Comparison of ENCODE assay signal across 9 cellular contexts in genomic region chr16:84672276-84673202, GRCh38. TPM values are rescaled to one million over a fixed set of nuclear protein-coding genes. Genes with fewer than 3 reads are reported as not detected.
DNase-seq lines count a peak whose midpoint lies in the region; ATAC-seq and TF ChIP-seq lines count a peak whose summit lies in the region.
"Had no signal": no experiment of that assay in that cellular context is flagged by ENCODE, and none has a peak within 500 bp of the region (broad histone marks: within the 10 kb centered on the region; RNA-seq: fewer than 3 reads in every experiment).

No MANE protein-coding gene starts in this region.

- TF ChIP-seq POLR2A in esophagus muscularis mucosa (IDR thresholded peaks at IDR 0.05; ENCODE audit: low read depth): no peak

- H3K27ac ChIP-seq in esophagus muscularis mucosa (replicated peaks in 1 of 4): no peak overlapping the region

- peaks cover 0 to 8% (median 7%) of the 10 kb centered on the region in 4 donors for H3K36me3 ChIP-seq in esophagus muscularis mucosa

- no peaks in the 10 kb centered on the region for H3K27me3 Mint-ChIP-seq in natural killer cell (ENCODE audit: low read depth in 2 of 2)

- H3K4me1 Mint-ChIP-seq in natural killer cell: no peaks in the 10 kb centered on the region

- H3K4me3 ChIP-seq in esophagus muscularis mucosa: no peak overlapping the region

- 56% methylated on average over 26 of the region's 26 CpGs for WGBS in esophagus muscularis mucosa

- ATAC-seq in HG03135 (IDR thresholded peaks at IDR 0.05; ENCODE audit: unreplicated experiment) (peak; percentile 57), natural killer cell (peak; percentile 91 to 99 (median 99)), GM18520 (IDR thresholded peaks at IDR 0.05; ENCODE audit: unreplicated experiment) (no peak)

- no peaks in the 10 kb centered on the region for H3K36me3 Mint-ChIP-seq in natural killer cell

- intact Hi-C loops in esophagus muscularis mucosa (cut with DNase I): loop anchor here (1.0 kb wide), 1 partner anchor 54 kb away; no protein-coding TSS in a partner anchor
- intact Hi-C loops in natural killer cell (cut with micrococcal nuclease): loop anchor here (1.0 kb wide), 1 partner anchor 54 kb away; no protein-coding TSS in a partner anchor

- no peak for TF ChIP-seq EP300 in esophagus muscularis mucosa (IDR thresholded peaks at IDR 0.05)

- no peak overlapping the region for H3K4me3 Mint-ChIP-seq in natural killer cell
- H3K4me3 Mint-ChIP-seq: dendritic cell treated with granulocyte-macrophage colony-stimulating factor and Interleukin-4, amounts not matched to agents 40 ng/mL and 50 ng/mL, for 4 days had no signal

- no peaks in the 10 kb centered on the region for H3K9me3 Mint-ChIP-seq in natural killer cell
- H3K9me3 Mint-ChIP-seq: dendritic cell treated with granulocyte-macrophage colony-stimulating factor and Interleukin-4, amounts not matched to agents 40 ng/mL and 50 ng/mL, for 4 days had no signal

- TF ChIP-seq CTCF in esophagus muscularis mucosa (IDR thresholded peaks at IDR 0.05) (peak; percentile 87 to 94 (median 92)), natural killer cell (IDR thresholded peaks at IDR 0.05) (peak; percentile 91)

- DNase-seq in Daoy (ENCODE audit: low read depth) (peak; percentile 68), OCI-M2 (lab: John Stamatoyannopoulos, UW; ENCODE audit: unreplicated experiment) (peak; percentile 29), esophagus muscularis mucosa (ENCODE audit: extremely low spot score) (no peak), natural killer cell (peak; percentile 78)
- DNase-seq in activated T-cell treated with anti-CD3 and anti-CD28 coated beads, Interleukin-2, amount 50 U/mL, for 1 hour: peak; percentile 84
- peak; percentile 75 for DNase-seq in stimulated activated naive CD4-positive, alpha-beta T cell treated with Interleukin-2 at 50 U/mL for 16 hours (lab: John Stamatoyannopoulos, UW)

- no peak overlapping the region for H3K27ac Mint-ChIP-seq in natural killer cell
- H3K27ac Mint-ChIP-seq: dendritic cell treated with granulocyte-macrophage colony-stimulating factor and Interleukin-4, amounts not matched to agents 40 ng/mL and 50 ng/mL, for 4 days had no signal

- H3K27me3 ChIP-seq in esophagus muscularis mucosa: no peaks in the 10 kb centered on the region

- no peaks in the 10 kb centered on the region for H3K9me3 ChIP-seq in esophagus muscularis mucosa

- H3K4me1 ChIP-seq in esophagus muscularis mucosa: peaks cover 0 to 10% (median 7%) of the 10 kb centered on the region in 4 donors

RNA-seq across cellular contexts. Expression of gene KLHL36, which starts 24.2 kb away (rescaled TPM):
- total RNA-seq in Daoy (2014; rRNA removed; shearing (Covaris generic)): 17.0 and 20.5 TPM in 2 replicates
- total RNA-seq in esophagus muscularis mucosa (100 to 1,000 TPM in 2 of 4 donors, 10 to 100 TPM in 2; 52.3 to 119 (median 80.4) TPM), natural killer cell (10 to 100 TPM; 47.2 to 62.3 (median 60.5) TPM)

RNA-seq across cellular contexts. Expression of gene USP10, which starts 27.3 kb away (rescaled TPM):
- total RNA-seq in Daoy (2014; rRNA removed; shearing (Covaris generic)): 38.3 and 41.2 TPM in 2 replicates
- total RNA-seq in esophagus muscularis mucosa: 10 to 100 TPM; 45.3 to 71.2 (median 59.3) TPM
- 100 to 1,000 TPM in 2 of 3 donors, 10 to 100 TPM in 1; 78.4 to 103 (median 100) TPM for total RNA-seq in natural killer cell

RNA-seq across cellular contexts. Expression of gene COTL1, which starts 54.7 kb away (rescaled TPM):
- 128 and 165 TPM in 2 replicates for total RNA-seq in Daoy (2014; rRNA removed; shearing (Covaris generic))
- total RNA-seq in esophagus muscularis mucosa (10 to 100 TPM; 34.5 to 42.9 (median 40.7) TPM), natural killer cell (100 to 1,000 TPM in 2 of 3 donors, 10 to 100 TPM in 1; 43.7 to 187 (median 116) TPM)
